ENCODE assay signal across 16 cellular contexts in genomic region chr14:106823552-106823951, GRCh38.
DNase-seq lines count a peak whose midpoint lies in the region; ATAC-seq, FAIRE-seq and TF ChIP-seq lines count a peak whose summit lies in the region.
"Had no signal": no experiment of that assay in that cellular context is flagged by ENCODE, and none has a peak within 500 bp of the region (broad histone marks: within the 10 kb centered on the region; RNA-seq: fewer than 3 reads in every experiment).

No MANE protein-coding gene starts in this region.

- H3K4me1 ChIP-seq in OCI-LY7 (ENCODE audit: insufficient read depth, low read length, poor library complexity, severe bottlenecking) (peaks cover 33% of the 10 kb centered on the region), lower lobe of right lung (no peaks in the 10 kb centered on the region), gastroesophageal sphincter (no peaks in the 10 kb centered on the region)

- DNase-seq in GM12892 (ENCODE audit: insufficient read length) = no peak
- no peak for DNase-seq in OCI-LY7 (ENCODE audit: low spot score)
- no peak for DNase-seq in lower lobe of right lung
- DNase-seq in foreskin melanocyte = no peak
- DNase-seq in retina = no peak
- no peak for DNase-seq in RWPE1 (ENCODE audit: low spot score)
- DNase-seq: Calu3; CD8-positive, alpha-beta T cell; DMS79 treated with DMSO at 0.1 percent for 48 hours; EL; HCEC 1CT had no signal

- H3K27ac ChIP-seq in OCI-LY7 (ENCODE audit: low read depth, low read length, poor library complexity, severe bottlenecking) = no peak overlapping the region
- H3K27ac ChIP-seq in lower lobe of right lung = no peak overlapping the region
- H3K27ac ChIP-seq in RWPE1 = no peak overlapping the region
- H3K27ac ChIP-seq in gastroesophageal sphincter = no peak overlapping the region
- H3K27ac ChIP-seq: BLaER1 treated with 17β-estradiol and CSF1 and Interleukin-3, amounts not matched to agents 10 nM and 100 nM; HL-60 had no signal

- no peaks in the 10 kb centered on the region for H3K9me2 ChIP-seq in OCI-LY7 (ENCODE audit: insufficient read depth, low read length)

- peak overlapping the region; percentile 71; the same call in 1 of the 2 replicates for H2AFZ ChIP-seq in OCI-LY7 (ENCODE audit: low read length)
- H2AFZ ChIP-seq: GM23338 had no signal

- FAIRE-seq in GM12892 (lab: Jason Lieb, UNC) = peak; percentile 84
- FAIRE-seq: H54 had no signal

- H3K36me3 ChIP-seq in OCI-LY7 (ENCODE audit: insufficient read depth, low read length) (no peaks in the 10 kb centered on the region), lower lobe of right lung (no peaks in the 10 kb centered on the region), gastroesophageal sphincter (no peaks in the 10 kb centered on the region)
- H3K36me3 ChIP-seq: BLaER1 treated with 17β-estradiol and CSF1 and Interleukin-3, amounts not matched to agents 10 nM and 100 nM had no signal

- no peak overlapping the region for H3K4me2 ChIP-seq in OCI-LY7 (ENCODE audit: low read length)
- H3K4me2 ChIP-seq: BLaER1 treated with 17β-estradiol and CSF1 and Interleukin-3, amounts not matched to agents 10 nM and 100 nM; GM23338 had no signal

- no TSS peak for BruUV-seq in OCI-LY7 (replicated peaks; lab: Mats Ljungman, UMichigan)

- CTCF ChIA-PET in OCI-LY7 (lab: Charles Lee; ENCODE audit: unreplicated experiment) = no interaction called here
- CTCF ChIA-PET in RWPE1 (lab: Yijun Ruan, JAX) = no interaction called here

- 86% methylated on average over 5 of the region's 7 CpGs; no CpG with 5 or more reads in 1 of the 2 donors for WGBS in gastroesophageal sphincter (ENCODE audit: low coverage in 1 of 2), 2 donors

- H3K79me2 ChIP-seq in OCI-LY7 (ENCODE audit: insufficient read depth, low read depth, low read length) = no peaks in the 10 kb centered on the region

- intact Hi-C loops in OCI-LY7 (cut with micrococcal nuclease; ENCODE audit: unreplicated experiment) = no loop called here
- intact Hi-C loops in lower lobe of right lung (cut with DNase I) = no loop called here

- no peaks in the 10 kb centered on the region for H4K20me1 ChIP-seq in OCI-LY7 (ENCODE audit: insufficient read depth, low read length)
- H4K20me1 ChIP-seq: BLaER1 treated with 17β-estradiol and CSF1 and Interleukin-3, amounts not matched to agents 10 nM and 100 nM had no signal

- H3K9me3 ChIP-seq in OCI-LY7 (ENCODE audit: low read length) = no peaks in the 10 kb centered on the region
- H3K9me3 ChIP-seq in lower lobe of right lung = no peaks in the 10 kb centered on the region
- H3K9me3 ChIP-seq in gastroesophageal sphincter = no peaks in the 10 kb centered on the region
- H3K9me3 ChIP-seq: BLaER1 treated with 17β-estradiol and CSF1 and Interleukin-3, amounts not matched to agents 10 nM and 100 nM had no signal

- no peak for TF ChIP-seq EP300 in gastroesophageal sphincter (IDR thresholded peaks at IDR 0.05)

- POLR2A ChIA-PET in OCI-LY7 (lab: Charles Lee) = no interaction called here
- POLR2A ChIA-PET in RWPE1 (lab: Yijun Ruan, JAX; ENCODE audit: low non-redundant PET) = no interaction called here

- TF ChIP-seq CTCF in OCI-LY7 (conservative IDR thresholded peaks at IDR 0.05; ENCODE audit: low read length) (no peak), lower lobe of right lung (IDR thresholded peaks at IDR 0.05) (no peak), RWPE1 (conservative IDR thresholded peaks at IDR 0.05; ENCODE audit: low read depth) (no peak), gastroesophageal sphincter (IDR thresholded peaks at IDR 0.05) (no peak)

- no peak overlapping the region for H3K4me3 ChIP-seq in OCI-LY7 (ENCODE audit: low read depth, low read length, poor library complexity, severe bottlenecking)
- no peak overlapping the region for H3K4me3 ChIP-seq in lower lobe of right lung
- H3K4me3 ChIP-seq in gastroesophageal sphincter = no peak overlapping the region
- H3K4me3 ChIP-seq: BLaER1 treated with 17β-estradiol and CSF1 and Interleukin-3, amounts not matched to agents 10 nM and 100 nM; GM23338 had no signal

- TF ChIP-seq POLR2A in GM12892 (IDR thresholded peaks at IDR 0.05; ENCODE audit: low read depth, low read length) (no peak), gastroesophageal sphincter (IDR thresholded peaks at IDR 0.05) (no peak)

- ATAC-seq in lower lobe of right lung = peak; percentile 45 to 76
- no peak for ATAC-seq in gastroesophageal sphincter
- ATAC-seq: CD8-positive, alpha-beta T cell; GM23338 had no signal

- no peaks in the 10 kb centered on the region for H3K27me3 ChIP-seq in lower lobe of right lung (ENCODE audit: low read depth)
- H3K27me3 ChIP-seq in gastroesophageal sphincter = peaks cover 47% of the 10 kb centered on the region
- H3K27me3 ChIP-seq: BLaER1 treated with 17β-estradiol and CSF1 and Interleukin-3, amounts not matched to agents 10 nM and 100 nM had no signal
